ENCODE assay signal across 34 cellular contexts in genomic region chr7:68550635-68551034, GRCh38.
"Had no signal": no experiment of that assay in that cellular context is flagged by ENCODE, and none has a peak within 500 bp of the region (broad histone marks: within the 10 kb centered on the region; RNA-seq: fewer than 3 reads in every experiment).

No MANE protein-coding gene starts in this region.

- DNase-seq: Karpas-422, Kasumi-1, MG63, MM.1S, MV-4-11, NCI-H1048, NCI-H1092, NCI-H1092 treated with DMSO at 0.1 percent for 48 hours, NCI-H1105, NCI-H1105 treated with DMSO at 0.1 percent for 48 hours, NCI-H1417, NCI-H1417 treated with DMSO at 0.1 percent for 48 hours, NCI-H1436, NCI-H1436 treated with DMSO at 0.1 percent for 48 hours, NCI-H146, NCI-H1694, NCI-H1694 treated with DMSO at 0.1 percent for 48 hours, NCI-H187, NCI-H187 treated with DMSO at 0.1 percent for 48 hours, NCI-H1930, NCI-H2029, NCI-H2029 treated with DMSO at 0.1 percent for 48 hours, NCI-H2081, NCI-H2081 treated with DMSO at 0.1 percent for 48 hours, NCI-H2107, NCI-H2171, NCI-H2171 treated with DMSO at 0.1 percent for 48 hours, NCI-H2227 treated with DMSO at 0.1 percent for 48 hours, NCI-H226, NCI-H345, NCI-H446, NCI-H446 treated with DMSO at 0.1 percent for 48 hours, NCI-H510A, NCI-H510A treated with DMSO at 0.1 percent for 48 hours had no signal

- H3K9me3 ChIP-seq: MG63 had no signal

- H3K4me3 ChIP-seq: MG63 had no signal

- H3K27me3 ChIP-seq: MG63 had no signal

- H3K36me3 ChIP-seq: MG63 had no signal
